Comparison of ENCODE assay signal across 9 cellular contexts in genomic region chr2:162244559-162245031, GRCh38. TPM values are rescaled to one million over a fixed set of nuclear protein-coding genes. Genes with fewer than 3 reads are reported as not detected.
A peak's percentile ranks its signal among the peaks of the same experiment; 100 is the strongest.
DNase-seq lines count a peak whose midpoint lies in the region; ATAC-seq and TF ChIP-seq lines count a peak whose summit lies in the region.
"Had no signal": no experiment of that assay in that cellular context is flagged by ENCODE, and none has a peak within 500 bp of the region (broad histone marks: within the 10 kb centered on the region; RNA-seq: fewer than 3 reads in every experiment).

No MANE protein-coding gene starts in this region.

- TF ChIP-seq CTCF in dorsolateral prefrontal cortex (IDR thresholded peaks at IDR 0.05 in 54 of 56, conservative IDR thresholded peaks at IDR 0.05 in 2 of 56; ENCODE audit: low read depth in 1 of 56, partially characterized antibody in 56 of 56), result no peak
- no peak for TF ChIP-seq CTCF in lung (IDR thresholded peaks at IDR 0.05; ENCODE audit: control extremely low read depth, extremely low read depth)
- TF ChIP-seq CTCF in uterus (IDR thresholded peaks at IDR 0.05), result no peak
- TF ChIP-seq CTCF in WERI-Rb-1 (IDR thresholded peaks at IDR 0.05; ENCODE audit: low read depth, low read length), result no peak

- H3K27me3 ChIP-seq in MG63 (no peaks in the 10 kb centered on the region), dorsolateral prefrontal cortex (no peaks in the 10 kb centered on the region), lung (ENCODE audit: control insufficient read depth, insufficient read depth) (no peaks in the 10 kb centered on the region), uterus (no peaks in the 10 kb centered on the region), WERI-Rb-1 (ENCODE audit: insufficient read depth, low read depth, severe bottlenecking) (no peaks in the 10 kb centered on the region)

- 43 to 69% methylated on average over 2 of the region's 2 CpGs for WGBS in lung, 2 donors

- H3K4me1 ChIP-seq in lung (ENCODE audit: control insufficient read depth in 2 of 2, insufficient read depth in 2 of 2, low read length in 2 of 2), result no peaks in the 10 kb centered on the region
- H3K4me1 ChIP-seq in uterus, result peaks cover 0 to 7% of the 10 kb centered on the region in 2 donors

- H3K9me3 ChIP-seq in MG63 (no peaks in the 10 kb centered on the region; the same call in 1 of the 2 replicates), lung (ENCODE audit: control insufficient read depth in 2 of 2, insufficient read depth in 1 of 2, low read length in 1 of 2) (no peaks in the 10 kb centered on the region), uterus (no peaks in the 10 kb centered on the region), WERI-Rb-1 (ENCODE audit: severe bottlenecking) (no peaks in the 10 kb centered on the region)

- intact Hi-C loops in dorsolateral prefrontal cortex (cut with DNase I) (no loop called here), uterus (cut with DNase I; ENCODE audit: low total_unique reads) (no loop called here)

- H3K36me3 ChIP-seq in MG63 (no peaks in the 10 kb centered on the region), lung (ENCODE audit: control insufficient read depth in 2 of 2, insufficient read depth in 2 of 2, low read length in 2 of 2) (no peaks in the 10 kb centered on the region), uterus (no peaks in the 10 kb centered on the region), WERI-Rb-1 (no peaks in the 10 kb centered on the region)

- H3K27ac ChIP-seq in dorsolateral prefrontal cortex (peak overlapping the region in 51 of 59 donors; percentile 1 to 84 (median 49)), lung (ENCODE audit: low read depth in 1 of 2, low read length in 1 of 2) (peak overlapping the region; percentile 32 to 45), uterus (peak overlapping the region; percentile 76 to 77), WERI-Rb-1 (no peak overlapping the region)

- H3K4me3 ChIP-seq in MG63, result no peak overlapping the region
- no peak overlapping the region for H3K4me3 ChIP-seq in dorsolateral prefrontal cortex
- H3K4me3 ChIP-seq in lung, result no peak overlapping the region
- no peak overlapping the region for H3K4me3 ChIP-seq in uterus
- H3K4me3 ChIP-seq in WERI-Rb-1 (ENCODE audit: low read depth, low read length), result no peak overlapping the region

- DNase-seq in MG63 (peak; percentile 67), dorsolateral prefrontal cortex (no peak), lung (ENCODE audit: low spot score) (peak; percentile 59), uterus (peak; percentile 52 to 68), WERI-Rb-1 (no peak)
- DNase-seq: NCI-H2227 treated with DMSO at 0.1 percent for 48 hours had no signal

- TF ChIP-seq POLR2A in uterus (IDR thresholded peaks at IDR 0.05), result no peak

- peak; percentile 87 for ATAC-seq in lung (ENCODE audit: insufficient read depth, low FRiP score)
- no peak for ATAC-seq in GM18868 (IDR thresholded peaks at IDR 0.05; ENCODE audit: unreplicated experiment)
- ATAC-seq in GM21786 (IDR thresholded peaks at IDR 0.05; ENCODE audit: unreplicated experiment), result no peak
- ATAC-seq: activated CD4-positive, CD25-positive, alpha-beta regulatory T cell treated with anti-CD3 and anti-CD28 coated beads, Interleukin-2, amount 50 U/mL, for 24 hours had no signal

RNA-seq across cellular contexts. Expression of gene FAP, which starts 1.4 kb away (rescaled TPM):
- 0.52 and 1.2 TPM in 2 replicates for total RNA-seq in MG63 (2014; rRNA removed; shearing (Covaris generic); ENCODE audit: low replicate concordance)
- total RNA-seq in dorsolateral prefrontal cortex (10 to 100 TPM in 34 of 120 experiments, 1 to 10 TPM in 86; 2.4 to 20.2 (median 8.2) TPM), lung (10 to 100 TPM in 1 of 2 donors, 1 to 10 TPM in 1; 6.7 to 24.6 TPM), uterus (100 to 1,000 TPM in 1 of 4 donors, 10 to 100 TPM in 3; 10.5 to 167 (median 25.9) TPM)
- polyA plus RNA-seq in lung, result 1 to 10 TPM; 1.8 to 2.8 TPM

Comparison
In these comparisons a context has a peak if more than half of its experiments do, and no peak if none do; other contexts are left out.
1. DNase-seq: peak in MG63 (single experiment), lung (single experiment) and uterus (2 of 2); none in dorsolateral prefrontal cortex (0 of 10) and WERI-Rb-1 (single experiment).